Comparison of ENCODE assay signal across 18 cellular contexts in genomic region chr12:79422060-79422812, GRCh38.
DNase-seq lines count a peak whose midpoint lies in the region; ATAC-seq and TF ChIP-seq lines count a peak whose summit lies in the region.
"Had no signal": no experiment of that assay in that cellular context is flagged by ENCODE, and none has a peak within 500 bp of the region (broad histone marks: within the 10 kb centered on the region; RNA-seq: fewer than 3 reads in every experiment).

No MANE protein-coding gene starts in this region.

- H4K20me1 ChIP-seq in GM23248 (ENCODE audit: insufficient read depth) = no peaks in the 10 kb centered on the region
- H4K20me1 ChIP-seq: BLaER1 treated with 17β-estradiol and CSF1 and Interleukin-3, amounts not matched to agents 10 nM and 100 nM had no signal

- DNase-seq in GM23248 = peak; percentile 32
- no peak for DNase-seq in MCF 10A (ENCODE audit: unreplicated experiment)
- peak; percentile 70 for DNase-seq in iris pigment epithelial cell (ENCODE audit: low read depth)
- DNase-seq in thoracic aorta (ENCODE audit: low spot score) = no peak
- DNase-seq in substantia nigra (lab: John Stamatoyannopoulos, UW) = no peak
- no peak for DNase-seq in SK-N-DZ (ENCODE audit: low spot score)
- no peak for DNase-seq in right cardiac atrium
- DNase-seq in mucosa of gallbladder (ENCODE audit: low spot score) = no peak
- DNase-seq: activated naive CD4-positive, alpha-beta T cell treated with anti-CD3 and anti-CD28 coated beads, Interleukin-2, amount 50 U/mL, for 16 hours; central memory CD4-positive, alpha-beta T cell; esophagus squamous epithelium; NCI-H146; nucleus accumbens; PC-9; spleen had no signal

- CTCF ChIA-PET in MCF 10A (lab: Yijun Ruan, JAX) = interaction anchor here (0.6 to 5.2 kb wide), 6 partner anchors 9 to 315 kb away, joined by 3 to 32 read pairs (median 3); no protein-coding TSS in a partner anchor

- H3K36me3 ChIP-seq in GM23248 (ENCODE audit: low read depth) (no peaks in the 10 kb centered on the region), thoracic aorta (no peaks in the 10 kb centered on the region)
- H3K36me3 ChIP-seq: esophagus squamous epithelium, spleen had no signal

- TF ChIP-seq CTCF in MCF 10A (IDR thresholded peaks at IDR 0.05; ENCODE audit: unreplicated experiment) (no peak), thoracic aorta (IDR thresholded peaks at IDR 0.05) (no peak)

- H3K4me2 ChIP-seq in GM23248 (ENCODE audit: unreplicated experiment) = peak overlapping the region; percentile 39
- H3K4me2 ChIP-seq: BLaER1 treated with 17β-estradiol and CSF1 and Interleukin-3, amounts not matched to agents 10 nM and 100 nM; KMS-11; PC-9 had no signal

- H3K4me3 ChIP-seq in GM23248 = no peak overlapping the region
- H3K4me3 ChIP-seq in thoracic aorta = no peak overlapping the region
- no peak overlapping the region for H3K4me3 ChIP-seq in right cardiac atrium (ENCODE audit: low read length)
- H3K4me3 ChIP-seq: BLaER1 treated with 17β-estradiol and CSF1 and Interleukin-3, amounts not matched to agents 10 nM and 100 nM; esophagus squamous epithelium; PC-9; spleen had no signal

- H3K27me3 Mint-ChIP-seq in MCF 10A (ENCODE audit: insufficient read depth, unreplicated experiment) = no peaks in the 10 kb centered on the region
- H3K27me3 Mint-ChIP-seq: memory B cell had no signal

- H3K27me3 ChIP-seq in GM23248 (replicated peaks; ENCODE audit: insufficient read depth) (no peaks in the 10 kb centered on the region), thoracic aorta (replicated peaks; ENCODE audit: insufficient read depth) (no peaks in the 10 kb centered on the region), right cardiac atrium (ENCODE audit: control insufficient read depth, insufficient read depth) (no peaks in the 10 kb centered on the region)
- H3K27me3 ChIP-seq: BLaER1 treated with 17β-estradiol and CSF1 and Interleukin-3, amounts not matched to agents 10 nM and 100 nM; esophagus squamous epithelium; spleen had no signal

- in situ Hi-C loops in GM23248 (cut with MboI) = loop anchor here (10.0 to 25.0 kb wide), 3 partner anchors 113 to 840 kb away; no protein-coding TSS in a partner anchor

- H3K4me1 ChIP-seq in GM23248 (ENCODE audit: insufficient read depth) = peaks cover 73% of the 10 kb centered on the region
- peaks cover 31 to 58% of the 10 kb centered on the region in 2 donors for H3K4me1 ChIP-seq in thoracic aorta (ENCODE audit: control insufficient read depth in 1 of 2, low read depth in 2 of 2)
- H3K4me1 ChIP-seq in right cardiac atrium (ENCODE audit: control insufficient read depth, insufficient read depth, low read length) = no peaks in the 10 kb centered on the region
- H3K4me1 ChIP-seq: BLaER1 treated with 17β-estradiol and CSF1 and Interleukin-3, amounts not matched to agents 10 nM and 100 nM; spleen had no signal

- intact Hi-C loops in MCF 10A (cut with micrococcal nuclease) = loop anchor here (5.0 kb wide), 1 partner anchor 765 kb away; no protein-coding TSS in a partner anchor
- intact Hi-C loops in right cardiac atrium (cut with DNase I) = loop anchor here in 1 of 4 donors (10.0 kb wide), 1 partner anchor 313 kb away; no protein-coding TSS in a partner anchor

- no peaks in the 10 kb centered on the region for H3K36me3 Mint-ChIP-seq in MCF 10A (ENCODE audit: insufficient read depth, unreplicated experiment)
- H3K36me3 Mint-ChIP-seq: memory B cell had no signal

- H3K9me3 ChIP-seq in GM23248 (ENCODE audit: low read depth) = no peaks in the 10 kb centered on the region
- H3K9me3 ChIP-seq in thoracic aorta = no peaks in the 10 kb centered on the region
- no peaks in the 10 kb centered on the region for H3K9me3 ChIP-seq in right cardiac atrium (ENCODE audit: control insufficient read depth, low read length)
- H3K9me3 ChIP-seq: BLaER1 treated with 17β-estradiol and CSF1 and Interleukin-3, amounts not matched to agents 10 nM and 100 nM; esophagus squamous epithelium; spleen had no signal

- H3K4me1 Mint-ChIP-seq in MCF 10A (ENCODE audit: insufficient read depth, unreplicated experiment) = peaks cover 39% of the 10 kb centered on the region
- H3K4me1 Mint-ChIP-seq: memory B cell had no signal

- POLR2A ChIA-PET in MCF 10A (lab: Yijun Ruan, JAX) = interaction anchor here (1.5 to 2.6 kb wide), 2 partner anchors 125 to 126 kb away, joined by 9 to 24 read pairs; no protein-coding TSS in a partner anchor

- peak overlapping the region; percentile 49 for H3K27ac Mint-ChIP-seq in MCF 10A (ENCODE audit: low read depth, unreplicated experiment)
- H3K27ac Mint-ChIP-seq: memory B cell had no signal

- H3K9ac ChIP-seq in GM23248 = peak overlapping the region; percentile 59
- H3K9ac ChIP-seq: BLaER1 treated with 17β-estradiol and CSF1 and Interleukin-3, amounts not matched to agents 10 nM and 100 nM; KMS-11 had no signal

- ATAC-seq in thoracic aorta (ENCODE audit: insufficient number of reproducible peaks, low FRiP score, low read depth) = no peak
- ATAC-seq in right cardiac atrium = no peak

- no peaks in the 10 kb centered on the region for H3K79me2 ChIP-seq in GM23248 (ENCODE audit: insufficient read depth)

- H2AFZ ChIP-seq in GM23248 = peak overlapping the region; percentile 46
- H2AFZ ChIP-seq: PC-9 had no signal

- 0 out of 2 replicates have a peak, but pooled peaks cover 7% of the 10 kb centered on the region for H3K9me2 ChIP-seq in GM23248 (ENCODE audit: insufficient read depth)

- WGBS in GM23248 (ENCODE audit: low coverage in 1 of 2, low lambda C conversion rate in 2 of 2, missing lambda C conversion rate in 2 of 2), 2 experiments = 43 to 49% methylated on average over 3 of the region's 3 CpGs
- WGBS in right cardiac atrium = 88% methylated on average over 3 of the region's 3 CpGs

- no peaks in the 10 kb centered on the region for H3K9me3 Mint-ChIP-seq in MCF 10A (ENCODE audit: unreplicated experiment)
- H3K9me3 Mint-ChIP-seq: memory B cell had no signal

- no TSS peak for BruUV-seq in MCF 10A (replicated peaks; lab: Mats Ljungman, UMichigan)

- H3K4me3 Mint-ChIP-seq in MCF 10A (ENCODE audit: unreplicated experiment) = no peak overlapping the region
- H3K4me3 Mint-ChIP-seq: memory B cell had no signal

- H3F3A ChIP-seq in GM23248 (ENCODE audit: insufficient read depth) = peaks cover 64% of the 10 kb centered on the region

- peak overlapping the region; percentile 92 for H3K27ac ChIP-seq in GM23248
- H3K27ac ChIP-seq in thoracic aorta = peak overlapping the region; percentile 32 to 44
- H3K27ac ChIP-seq in substantia nigra (ENCODE audit: low read depth, low read length, poor library complexity, severe bottlenecking) = no peak overlapping the region
- no peak overlapping the region for H3K27ac ChIP-seq in right cardiac atrium (ENCODE audit: low read length)
- H3K27ac ChIP-seq: BLaER1 treated with 17β-estradiol and CSF1 and Interleukin-3, amounts not matched to agents 10 nM and 100 nM; KMS-11; PC-9; spleen had no signal

Comparison
In these comparisons a context has a peak if more than half of its experiments do, and no peak if none do; other contexts are left out.
1. DNase-seq: peak in GM23248 (single experiment) and iris pigment epithelial cell (single experiment); none in MCF 10A (single experiment), thoracic aorta (single experiment), substantia nigra (0 of 49), SK-N-DZ (single experiment), right cardiac atrium (0 of 3) and mucosa of gallbladder (single experiment).
2. H3K27ac ChIP-seq: peak in GM23248 (single experiment) and thoracic aorta (2 of 2); none in substantia nigra (single experiment) and right cardiac atrium (single experiment).